In the genomic region with DNA sequence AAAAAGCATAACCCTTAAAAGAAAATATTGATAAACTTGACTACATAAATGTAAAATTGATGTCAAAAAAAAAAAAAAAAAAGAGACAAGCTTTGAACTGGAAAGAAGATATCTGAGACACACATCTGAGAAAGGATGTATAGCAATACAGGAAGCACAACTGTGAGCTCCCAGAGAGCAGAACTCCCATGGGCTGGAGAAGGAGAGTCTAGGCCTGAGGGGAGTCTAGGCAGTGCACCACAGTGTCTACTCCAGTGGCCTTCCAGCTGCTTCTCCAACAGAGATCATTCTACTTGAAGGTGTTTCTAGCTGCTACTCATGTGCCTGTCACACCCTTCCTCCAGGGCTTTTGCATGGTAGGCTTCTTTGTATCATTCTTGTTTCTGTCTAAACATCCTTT, we compare ENCODE assay signal across 29 cellular contexts.
"Had no signal": no experiment of that assay in that cellular context is flagged by ENCODE, and none has a peak within 500 bp of the region (broad histone marks: within the 10 kb centered on the region; RNA-seq: fewer than 3 reads in every experiment).

No MANE protein-coding gene starts in this region.

- H3K4me3 Mint-ChIP-seq: natural killer cell; nephron; neural progenitor cell; stimulated activated effector memory CD8-positive, alpha-beta T cell treated with anti-CD3 and anti-CD28 coated beads, Interleukin-12 subunit alpha, Interleukin-12 subunit beta, amount 100 ng/mL, for 72 hours; stimulated activated naive CD8-positive, alpha-beta T cell treated with anti-CD3 and anti-CD28 coated beads, Interleukin-15, amount 100 ng/mL, for 72 hours; type B pancreatic cell had no signal

- H3K9me3 ChIP-seq: ovary, psoas muscle, right lobe of liver, sigmoid colon, suprapubic skin, testis, tibial artery, transverse colon, upper lobe of right lung, uterus had no signal

- ATAC-seq: natural killer cell; psoas muscle; right cardiac atrium; right lobe of liver; stimulated activated effector memory CD8-positive, alpha-beta T cell treated with anti-CD3 and anti-CD28 coated beads, Interleukin-12 subunit alpha, Interleukin-12 subunit beta, amount 100 ng/mL, for 72 hours; stimulated activated naive CD8-positive, alpha-beta T cell treated with anti-CD3 and anti-CD28 coated beads, Interleukin-15, amount 100 ng/mL, for 72 hours; stimulated activated naive CD8-positive, alpha-beta T cell treated with anti-CD3 and anti-CD28 coated beads, Interleukin-15, Interleukin-2, amounts not matched to agents 100 U/mL and 50 U/mL, for 24 hours; upper lobe of right lung had no signal

- H3K4me3 ChIP-seq: neural progenitor cell, ovary, psoas muscle, right lobe of liver, sigmoid colon, suprapubic skin, testis, tibial artery, transverse colon, upper lobe of right lung, uterus had no signal

- H3K4me1 Mint-ChIP-seq: natural killer cell; nephron; neural progenitor cell; stimulated activated effector memory CD8-positive, alpha-beta T cell treated with anti-CD3 and anti-CD28 coated beads, Interleukin-12 subunit alpha, Interleukin-12 subunit beta, amount 100 ng/mL, for 72 hours; stimulated activated naive CD8-positive, alpha-beta T cell treated with anti-CD3 and anti-CD28 coated beads, Interleukin-15, amount 100 ng/mL, for 72 hours had no signal

- H3K27me3 Mint-ChIP-seq: progenitor cell of endocrine pancreas; stimulated activated naive CD8-positive, alpha-beta T cell treated with anti-CD3 and anti-CD28 coated beads, Interleukin-15, amount 100 ng/mL, for 72 hours had no signal

- DNase-seq: natural killer cell; occipital lobe; ovary; posterior cingulate gyrus; psoas muscle; right cardiac atrium; right lobe of liver; sigmoid colon; small intestine; stimulated activated CD4-positive, alpha-beta T cell treated with anti-CD3 and anti-CD28 coated beads, Interleukin-15, amount 100 ng/mL, for 24 hours; stimulated activated CD4-positive, alpha-beta T cell treated with anti-CD3 and anti-CD28 coated beads, Interleukin-2, amount 100 ng/mL, for 24 hours; stimulated activated CD4-positive, alpha-beta T cell treated with anti-CD3 and anti-CD28 coated beads, Interleukin-2, amount 100 ng/mL, for 48 hours; stimulated activated CD4-positive, alpha-beta T cell treated with anti-CD3 and anti-CD28 coated beads, Interleukin-4, amount 100 ng/mL, for 24 hours; stimulated activated naive CD4-positive, alpha-beta T cell; stimulated activated naive CD8-positive, alpha-beta T cell treated with anti-CD3 and anti-CD28 coated beads, Interleukin-15, amount 100 ng/mL, for 72 hours; stimulated activated naive CD8-positive, alpha-beta T cell treated with anti-CD3 and anti-CD28 coated beads, Interleukin-15, Interleukin-2, amounts not matched to agents 100 U/mL and 50 U/mL, for 24 hours; substantia nigra; testis; tibial artery; transverse colon; upper lobe of right lung; uterus had no signal

- H3K36me3 ChIP-seq: neural progenitor cell, ovary, right lobe of liver, sigmoid colon, suprapubic skin, tibial artery, transverse colon, upper lobe of right lung, uterus had no signal

- H3K9me3 Mint-ChIP-seq: nephron; neural progenitor cell; stimulated activated effector memory CD8-positive, alpha-beta T cell treated with anti-CD3 and anti-CD28 coated beads, Interleukin-12 subunit alpha, Interleukin-12 subunit beta, amount 100 ng/mL, for 72 hours; stimulated activated naive CD8-positive, alpha-beta T cell treated with anti-CD3 and anti-CD28 coated beads, Interleukin-15, amount 100 ng/mL, for 72 hours; type B pancreatic cell had no signal

- H3K36me3 Mint-ChIP-seq: natural killer cell; neural progenitor cell; stimulated activated effector memory CD8-positive, alpha-beta T cell treated with anti-CD3 and anti-CD28 coated beads, Interleukin-12 subunit alpha, Interleukin-12 subunit beta, amount 100 ng/mL, for 72 hours; type B pancreatic cell had no signal

- H3K27ac ChIP-seq: neural progenitor cell, ovary, parathyroid adenoma, psoas muscle, right lobe of liver, sigmoid colon, suprapubic skin, testis, tibial artery, transverse colon, upper lobe of right lung, uterus had no signal

- H3K4me1 ChIP-seq: neural progenitor cell, parathyroid adenoma, psoas muscle, right lobe of liver, sigmoid colon, suprapubic skin, testis, tibial artery, transverse colon, upper lobe of right lung, uterus had no signal

- H3K27ac Mint-ChIP-seq: natural killer cell; nephron; neural progenitor cell; progenitor cell of endocrine pancreas; stimulated activated effector memory CD8-positive, alpha-beta T cell treated with anti-CD3 and anti-CD28 coated beads, Interleukin-12 subunit alpha, Interleukin-12 subunit beta, amount 100 ng/mL, for 72 hours; stimulated activated naive CD8-positive, alpha-beta T cell treated with anti-CD3 and anti-CD28 coated beads, Interleukin-15, amount 100 ng/mL, for 72 hours; type B pancreatic cell had no signal
